17 cellular contexts compared by ENCODE assay signal in genomic region chr17:62737513-62737912, GRCh38.
DNase-seq lines count a peak whose midpoint lies in the region; ATAC-seq, FAIRE-seq and TF ChIP-seq lines count a peak whose summit lies in the region.
"Had no signal": no experiment of that assay in that cellular context is flagged by ENCODE, and none has a peak within 500 bp of the region (broad histone marks: within the 10 kb centered on the region; RNA-seq: fewer than 3 reads in every experiment).

No MANE protein-coding gene starts in this region.

- ATAC-seq in HG02981 (IDR thresholded peaks at IDR 0.05; ENCODE audit: unreplicated experiment): no peak
- ATAC-seq: natural killer cell had no signal

- H3K4me3 ChIP-seq in keratinocyte (ENCODE audit: control insufficient read depth in 2 of 3, extremely low read depth in 1 of 3, insufficient read depth in 2 of 3, low read depth in 1 of 3, low read length in 3 of 3): no peak overlapping the region
- H3K4me3 ChIP-seq: SK-N-MC had no signal

- no peak for TF ChIP-seq CTCF in GM10266 (IDR thresholded peaks at IDR 0.05; ENCODE audit: control insufficient read depth, insufficient read depth, low read depth, missing control alignments)
- TF ChIP-seq CTCF in keratinocyte (optimal IDR thresholded peaks at IDR 0.05 in 1 of 3, IDR thresholded peaks at IDR 0.05 in 1 of 3, conservative IDR thresholded peaks at IDR 0.05 in 1 of 3; ENCODE audit: extremely low read depth in 1 of 3, insufficient read depth in 2 of 3, low read length in 3 of 3): no peak

- no peaks in the 10 kb centered on the region for H3K27me3 ChIP-seq in keratinocyte (ENCODE audit: control insufficient read depth, extremely low read depth, insufficient read depth, low read length)

- dilution Hi-C loops in keratinocyte (cut with MboI; ENCODE audit: extremely low pct_ligation_motif_present, low sequenced_read_pairs): no loop called here

- H3K79me2 ChIP-seq in keratinocyte (ENCODE audit: control insufficient read depth, insufficient read depth, low read length): no peaks in the 10 kb centered on the region

- DNase-seq in activated CD4-positive, alpha-beta T cell treated with anti-CD3 and anti-CD28 coated beads for 48 hours: peak; percentile 66
- no peak for DNase-seq in activated CD4-positive, alpha-beta T cell treated with anti-CD3 and anti-CD28 coated beads for 4 hours
- peak; percentile 24 for DNase-seq in GM10266 (ENCODE audit: extremely low spot score)
- DNase-seq in SK-MEL-5 (ENCODE audit: low read depth, low spot score): peak; percentile 72
- no peak for DNase-seq in keratinocyte (ENCODE audit: low read depth, low spot score)
- no peak for DNase-seq in central memory CD4-positive, alpha-beta T cell
- no peak for DNase-seq in ACHN
- DNase-seq: activated B cell treated with CpG ODN at 0.5 μM for 24 hours, aorta, GDM1, mesendoderm, natural killer cell, NCI-H1694 treated with DMSO at 0.1 percent for 48 hours, NCI-H345 had no signal

- peak overlapping the region; percentile 22 for H3K27ac ChIP-seq in keratinocyte (ENCODE audit: control insufficient read depth, insufficient read depth, low read length)
- H3K27ac ChIP-seq: SK-N-MC had no signal

- no peaks in the 10 kb centered on the region for H4K20me1 ChIP-seq in keratinocyte (ENCODE audit: control insufficient read depth, extremely low read depth, insufficient read depth, low read length)

- H3K36me3 ChIP-seq in keratinocyte (ENCODE audit: control insufficient read depth in 2 of 2, extremely low read depth in 1 of 2, insufficient read depth in 2 of 2, low read length in 2 of 2): no peaks in the 10 kb centered on the region

- peak overlapping the region; percentile 49 for H3K4me2 ChIP-seq in keratinocyte (ENCODE audit: control insufficient read depth, extremely low read depth, insufficient read depth, low read depth, low read length)

- in situ Hi-C loops in SK-MEL-5 (cut with HindIII; ENCODE audit: low pct_unique_long_range_greater_than_20kb, low sequenced_read_pairs): no loop called here
- in situ Hi-C loops in ACHN (cut with HindIII; ENCODE audit: low pct_ligation_motif_present, low pct_unique_long_range_greater_than_20kb, low sequenced_read_pairs): no loop called here

- no peaks in the 10 kb centered on the region for H3K9me3 ChIP-seq in keratinocyte (ENCODE audit: control insufficient read depth, low read depth, low read length)

- H3K4me1 ChIP-seq in keratinocyte (ENCODE audit: control insufficient read depth, extremely low read depth, insufficient read depth, low read length): peaks cover 11% of the 10 kb centered on the region

- H3K9me1 ChIP-seq in keratinocyte (ENCODE audit: control insufficient read depth, extremely low read depth, insufficient read depth, low read length): no peaks in the 10 kb centered on the region

- no peak overlapping the region for H3K9ac ChIP-seq in keratinocyte (ENCODE audit: control insufficient read depth, extremely low read depth, insufficient read depth, low read length)

- peak; percentile 65 for FAIRE-seq in keratinocyte (lab: Jason Lieb, UNC)
- FAIRE-seq: islet of Langerhans had no signal

- peak overlapping the region; percentile 58 for H2AFZ ChIP-seq in keratinocyte (ENCODE audit: control insufficient read depth, low read length)

Comparison
In these comparisons a context has a peak if more than half of its experiments do, and no peak if none do; other contexts are left out.
1. DNase-seq: peak in activated CD4-positive, alpha-beta T cell treated with anti-CD3 and anti-CD28 coated beads for 48 hours (single experiment), GM10266 (single experiment) and SK-MEL-5 (single experiment); none in activated CD4-positive, alpha-beta T cell treated with anti-CD3 and anti-CD28 coated beads for 4 hours (0 of 2), keratinocyte (single experiment), central memory CD4-positive, alpha-beta T cell (single experiment) and ACHN (single experiment).